In genomic region chr20:32510120-32510600, GRCh38 we compare ENCODE assay signal across 11 cellular contexts.
A peak's percentile ranks its signal among the peaks of the same experiment; 100 is the strongest.
DNase-seq lines count a peak whose midpoint lies in the region; ATAC-seq lines count a peak whose summit lies in the region.
"Had no signal": no experiment of that assay in that cellular context is flagged by ENCODE, and none has a peak within 500 bp of the region (broad histone marks: within the 10 kb centered on the region; RNA-seq: fewer than 3 reads in every experiment).

No MANE protein-coding gene starts in this region.

- peaks cover 38% of the 10 kb centered on the region for H3K36me3 Mint-ChIP-seq in CD4-positive, CD25-positive, alpha-beta regulatory T cell
- no peaks in the 10 kb centered on the region for H3K36me3 Mint-ChIP-seq in natural killer cell treated with Interleukin-12 subunit alpha and Interleukin-12 subunit beta and Interleukin-15 and Interleukin-18, amount 100 ng/mL, for 72 hours

- no peaks in the 10 kb centered on the region for H3K9me3 Mint-ChIP-seq in CD4-positive, CD25-positive, alpha-beta regulatory T cell
- no peaks in the 10 kb centered on the region for H3K9me3 Mint-ChIP-seq in natural killer cell treated with Interleukin-12 subunit alpha and Interleukin-12 subunit beta and Interleukin-15 and Interleukin-18, amount 100 ng/mL, for 72 hours

- H3K4me1 ChIP-seq in CD4-positive, CD25-positive, alpha-beta regulatory T cell (ENCODE audit: control insufficient read depth, insufficient read depth, low read length, poor library complexity, severe bottlenecking): peaks cover 71% of the 10 kb centered on the region

- H3K27ac Mint-ChIP-seq in CD4-positive, CD25-positive, alpha-beta regulatory T cell: peak overlapping the region; percentile 92 to 98 (median 96)
- peak overlapping the region; percentile 60 to 87 for H3K27ac Mint-ChIP-seq in natural killer cell treated with Interleukin-12 subunit alpha and Interleukin-12 subunit beta and Interleukin-15 and Interleukin-18, amount 100 ng/mL, for 72 hours

- H3K9me3 ChIP-seq in CD4-positive, CD25-positive, alpha-beta regulatory T cell (ENCODE audit: control insufficient read depth in 2 of 2, low read length in 2 of 2): no peaks in the 10 kb centered on the region

- H3K4me3 Mint-ChIP-seq in CD4-positive, CD25-positive, alpha-beta regulatory T cell: peak overlapping the region; percentile 83 to 91 (median 88)
- peak overlapping the region; percentile 62 for H3K4me3 Mint-ChIP-seq in natural killer cell treated with Interleukin-12 subunit alpha and Interleukin-12 subunit beta and Interleukin-15 and Interleukin-18, amount 100 ng/mL, for 72 hours

- H3K4me3 ChIP-seq in CD4-positive, CD25-positive, alpha-beta regulatory T cell (ENCODE audit: low read depth, low read length): peak overlapping the region; percentile 76
- peak overlapping the region; percentile 63 for H3K4me3 ChIP-seq in Jurkat, Clone E6-1 (ENCODE audit: low read length)
- H3K4me3 ChIP-seq: GM12878 had no signal

- H3K36me3 ChIP-seq in CD4-positive, CD25-positive, alpha-beta regulatory T cell (ENCODE audit: control insufficient read depth, insufficient read depth, low read length): peaks cover 17% of the 10 kb centered on the region

- no peaks in the 10 kb centered on the region for H3K27me3 Mint-ChIP-seq in CD4-positive, CD25-positive, alpha-beta regulatory T cell
- H3K27me3 Mint-ChIP-seq in natural killer cell treated with Interleukin-12 subunit alpha and Interleukin-12 subunit beta and Interleukin-15 and Interleukin-18, amount 100 ng/mL, for 72 hours: no peaks in the 10 kb centered on the region

- peak overlapping the region; percentile 69 for H3K27ac ChIP-seq in CD4-positive, CD25-positive, alpha-beta regulatory T cell (ENCODE audit: insufficient read depth, low read length, poor library complexity, severe bottlenecking)
- H3K27ac ChIP-seq in caudate nucleus (ENCODE audit: low read depth, low read length): peak overlapping the region; percentile 21

- ATAC-seq in CD4-positive, CD25-positive, alpha-beta regulatory T cell (ENCODE audit: low read depth in 2 of 2): no peak
- no peak for ATAC-seq in natural killer cell treated with Interleukin-12 subunit alpha and Interleukin-12 subunit beta and Interleukin-15 and Interleukin-18, amount 100 ng/mL, for 72 hours

- no peaks in the 10 kb centered on the region for H3K27me3 ChIP-seq in CD4-positive, CD25-positive, alpha-beta regulatory T cell (ENCODE audit: control insufficient read depth, insufficient read depth, low read length)

- no peak for DNase-seq in CD4-positive, CD25-positive, alpha-beta regulatory T cell
- DNase-seq in Jurkat, Clone E6-1 (ENCODE audit: low read depth, low spot score): no peak
- DNase-seq in caudate nucleus (lab: John Stamatoyannopoulos, UW) (peak in 1 of 61 donors; percentile 27), globus pallidus (ENCODE audit: low spot score) (no peak), OCI-M1 (lab: John Stamatoyannopoulos, UW) (no peak), NCI-H2081 treated with DMSO at 0.1 percent for 48 hours (lab: John Stamatoyannopoulos, UW) (no peak), DMS114 treated with DMSO at 0.1 percent for 48 hours (lab: John Stamatoyannopoulos, UW; ENCODE audit: unreplicated experiment) (no peak)
- DNase-seq in natural killer cell treated with Interleukin-12 subunit alpha and Interleukin-12 subunit beta and Interleukin-15 and Interleukin-18, amount 100 ng/mL, for 72 hours (ENCODE audit: low spot score): peak; percentile 60
- DNase-seq: COR-L47, T1000 had no signal

- peaks cover 38 to 94% (median 63%) of the 10 kb centered on the region in 4 donors for H3K4me1 Mint-ChIP-seq in CD4-positive, CD25-positive, alpha-beta regulatory T cell
- peaks cover 38 to 46% of the 10 kb centered on the region in 2 donors for H3K4me1 Mint-ChIP-seq in natural killer cell treated with Interleukin-12 subunit alpha and Interleukin-12 subunit beta and Interleukin-15 and Interleukin-18, amount 100 ng/mL, for 72 hours (ENCODE audit: low read depth in 2 of 2)
